Comparison of ENCODE assay signal across 12 cellular contexts in genomic region chr2:675051-675450, GRCh38. TPM values are rescaled to one million over a fixed set of nuclear protein-coding genes. Genes with fewer than 3 reads are reported as not detected.
DNase-seq lines count a peak whose midpoint lies in the region; ATAC-seq and TF ChIP-seq lines count a peak whose summit lies in the region.
"Had no signal": no experiment of that assay in that cellular context is flagged by ENCODE, and none has a peak within 500 bp of the region (broad histone marks: within the 10 kb centered on the region; RNA-seq: fewer than 3 reads in every experiment).

No MANE protein-coding gene starts in this region.

- H3K4me3 Mint-ChIP-seq in activated CD4-positive, alpha-beta T cell treated with anti-CD3 and anti-CD28 coated beads, Interleukin-2, amount 10 ng/mL, durations not matched to agents 24 days and 14 days = peak overlapping the region; percentile 96
- peak overlapping the region; percentile 3 for H3K4me3 Mint-ChIP-seq in activated naive CD8-positive, alpha-beta T cell treated with anti-CD3 and anti-CD28 coated beads, Interleukin-2, amount 50 U/mL, for 24 hours
- H3K4me3 Mint-ChIP-seq in neural progenitor cell = peak overlapping the region; percentile 93

- peaks cover 27% of the 10 kb centered on the region for H3K36me3 Mint-ChIP-seq in activated CD4-positive, alpha-beta T cell treated with anti-CD3 and anti-CD28 coated beads, Interleukin-2, amount 10 ng/mL, durations not matched to agents 24 days and 14 days (ENCODE audit: low read depth)
- H3K36me3 Mint-ChIP-seq in activated naive CD8-positive, alpha-beta T cell treated with anti-CD3 and anti-CD28 coated beads, Interleukin-2, amount 50 U/mL, for 24 hours (ENCODE audit: low read depth) = peaks cover 19% of the 10 kb centered on the region
- H3K36me3 Mint-ChIP-seq in neural progenitor cell = peaks cover 12% of the 10 kb centered on the region

- peak overlapping the region; percentile 97 for H3K27ac ChIP-seq in Karpas-422 (ENCODE audit: low read length)
- no peak overlapping the region for H3K27ac ChIP-seq in neural progenitor cell
- H3K27ac ChIP-seq in testis = no peak overlapping the region
- H3K27ac ChIP-seq: upper lobe of left lung had no signal

- H3K79me2 ChIP-seq in Karpas-422 (ENCODE audit: low read length) (peaks cover 12% of the 10 kb centered on the region), neural progenitor cell (ENCODE audit: low read depth) (peaks cover 48% of the 10 kb centered on the region)

- WGBS in testis, 2 donors = 64 to 77% methylated on average over 4 of the region's 4 CpGs

- H2AFZ ChIP-seq in Karpas-422 (ENCODE audit: low read length) = no peak overlapping the region
- no peak overlapping the region for H2AFZ ChIP-seq in neural progenitor cell (replicated peaks)

- no peak for DNase-seq in activated CD4-positive, alpha-beta T cell treated with anti-CD3 and anti-CD28 coated beads, Interleukin-2, amount 10 ng/mL, durations not matched to agents 24 days and 14 days
- DNase-seq in activated CD4-positive, alpha-beta T cell treated with anti-CD3 and anti-CD28 coated beads, Interleukin-2, amount 50 U/mL, for 4 hours = no peak
- peak; percentile 94 for DNase-seq in Karpas-422
- DNase-seq in activated naive CD8-positive, alpha-beta T cell treated with anti-CD3 and anti-CD28 coated beads, Interleukin-2, amount 50 U/mL, for 24 hours = no peak
- no peak for DNase-seq in neural progenitor cell (ENCODE audit: low spot score)
- DNase-seq in testis = no peak
- DNase-seq: central memory CD4-positive, alpha-beta T cell; NCI-H2171; T1000 had no signal

- H3K4me1 ChIP-seq in Karpas-422 (ENCODE audit: low read length) (peaks cover 69% of the 10 kb centered on the region), neural progenitor cell (peaks cover 4% of the 10 kb centered on the region), testis (peaks cover 19% of the 10 kb centered on the region)

- no peaks in the 10 kb centered on the region for H3K27me3 Mint-ChIP-seq in activated CD4-positive, alpha-beta T cell treated with anti-CD3 and anti-CD28 coated beads, Interleukin-2, amount 10 ng/mL, durations not matched to agents 24 days and 14 days
- no peaks in the 10 kb centered on the region for H3K27me3 Mint-ChIP-seq in activated naive CD8-positive, alpha-beta T cell treated with anti-CD3 and anti-CD28 coated beads, Interleukin-2, amount 50 U/mL, for 24 hours
- H3K27me3 Mint-ChIP-seq in neural progenitor cell (ENCODE audit: insufficient read depth, low read depth) = peaks cover 4% of the 10 kb centered on the region

- no peaks in the 10 kb centered on the region for H3K9me3 Mint-ChIP-seq in activated CD4-positive, alpha-beta T cell treated with anti-CD3 and anti-CD28 coated beads, Interleukin-2, amount 10 ng/mL, durations not matched to agents 24 days and 14 days
- no peaks in the 10 kb centered on the region for H3K9me3 Mint-ChIP-seq in activated naive CD8-positive, alpha-beta T cell treated with anti-CD3 and anti-CD28 coated beads, Interleukin-2, amount 50 U/mL, for 24 hours
- H3K9me3 Mint-ChIP-seq in neural progenitor cell = no peaks in the 10 kb centered on the region

- H3K36me3 ChIP-seq in Karpas-422 (ENCODE audit: insufficient read depth, low read length) (peaks cover 22% of the 10 kb centered on the region), neural progenitor cell (no peaks in the 10 kb centered on the region), testis (ENCODE audit: low read depth, missing control alignments) (no peaks in the 10 kb centered on the region)

- no peaks in the 10 kb centered on the region for H3K9me2 ChIP-seq in Karpas-422 (replicated peaks; ENCODE audit: insufficient read depth, low read length)

- TF ChIP-seq CTCF in neural progenitor cell (IDR thresholded peaks at IDR 0.05) = no peak
- TF ChIP-seq CTCF in testis (IDR thresholded peaks at IDR 0.05) = no peak

- intact Hi-C loops in activated CD4-positive, alpha-beta T cell treated with anti-CD3 and anti-CD28 coated beads, Interleukin-2, amount 10 ng/mL, durations not matched to agents 24 days and 14 days (cut with micrococcal nuclease) = no loop called here
- intact Hi-C loops in testis (cut with DNase I; ENCODE audit: low total_unique reads) = no loop called here

- H3F3A ChIP-seq in neural progenitor cell (ENCODE audit: low read depth) = peaks cover 21% of the 10 kb centered on the region

- no peaks in the 10 kb centered on the region for H3K9me3 ChIP-seq in Karpas-422 (ENCODE audit: low read length)
- no peaks in the 10 kb centered on the region for H3K9me3 ChIP-seq in neural progenitor cell (ENCODE audit: low read depth)
- no peaks in the 10 kb centered on the region for H3K9me3 ChIP-seq in testis
- H3K9me3 ChIP-seq: upper lobe of left lung had no signal

- H3K9ac ChIP-seq in Karpas-422 (ENCODE audit: low read length) = peak overlapping the region; percentile 83
- no peak overlapping the region for H3K9ac ChIP-seq in neural progenitor cell

- no peak for ATAC-seq in activated naive CD8-positive, alpha-beta T cell treated with anti-CD3 and anti-CD28 coated beads, Interleukin-2, amount 50 U/mL, for 24 hours
- ATAC-seq in GM19397 (IDR thresholded peaks at IDR 0.05; ENCODE audit: unreplicated experiment) (no peak), HG03571 (IDR thresholded peaks at IDR 0.05; ENCODE audit: unreplicated experiment) (no peak)

- H3K4me3 ChIP-seq in Karpas-422 (ENCODE audit: low read length) = peak overlapping the region; percentile 65
- no peak overlapping the region for H3K4me3 ChIP-seq in neural progenitor cell
- H3K4me3 ChIP-seq in testis = no peak overlapping the region
- H3K4me3 ChIP-seq: upper lobe of left lung had no signal

- H3K4me2 ChIP-seq in Karpas-422 (ENCODE audit: low read depth, low read length, poor library complexity, severe bottlenecking) (peak overlapping the region; percentile 78), neural progenitor cell (no peak overlapping the region)

- TF ChIP-seq POLR2A in testis (IDR thresholded peaks at IDR 0.05) = no peak

- H3K4me1 Mint-ChIP-seq in activated CD4-positive, alpha-beta T cell treated with anti-CD3 and anti-CD28 coated beads, Interleukin-2, amount 10 ng/mL, durations not matched to agents 24 days and 14 days = peaks cover 36% of the 10 kb centered on the region
- peaks cover 47% of the 10 kb centered on the region for H3K4me1 Mint-ChIP-seq in activated naive CD8-positive, alpha-beta T cell treated with anti-CD3 and anti-CD28 coated beads, Interleukin-2, amount 50 U/mL, for 24 hours
- H3K4me1 Mint-ChIP-seq in neural progenitor cell = peaks cover 42% of the 10 kb centered on the region

- no peaks in the 10 kb centered on the region for H3K27me3 ChIP-seq in Karpas-422 (ENCODE audit: low read length)
- no peaks in the 10 kb centered on the region for H3K27me3 ChIP-seq in neural progenitor cell
- no peaks in the 10 kb centered on the region for H3K27me3 ChIP-seq in testis
- H3K27me3 ChIP-seq: upper lobe of left lung had no signal

- no peaks in the 10 kb centered on the region for H4K20me1 ChIP-seq in Karpas-422 (ENCODE audit: insufficient read depth, low read depth, low read length)
- H4K20me1 ChIP-seq in neural progenitor cell (ENCODE audit: low read depth) = peaks cover 18% of the 10 kb centered on the region

- peak overlapping the region; percentile 58 for H3K27ac Mint-ChIP-seq in activated CD4-positive, alpha-beta T cell treated with anti-CD3 and anti-CD28 coated beads, Interleukin-2, amount 10 ng/mL, durations not matched to agents 24 days and 14 days
- H3K27ac Mint-ChIP-seq in activated naive CD8-positive, alpha-beta T cell treated with anti-CD3 and anti-CD28 coated beads, Interleukin-2, amount 50 U/mL, for 24 hours = peak overlapping the region; percentile 14
- H3K27ac Mint-ChIP-seq in neural progenitor cell = no peak overlapping the region

RNA-seq across cellular contexts. Expression of gene TMEM18, which starts 2.2 kb away (rescaled TPM):
- total RNA-seq in activated CD4-positive, alpha-beta T cell treated with anti-CD3 and anti-CD28 coated beads, Interleukin-2, amount 10 ng/mL, durations not matched to agents 24 days and 14 days = 21.5 and 25.1 TPM in 2 replicates
- total RNA-seq in Karpas-422 (2014; rRNA removed; shearing (Covaris generic); ENCODE audit: low replicate concordance) = 46.1 and 48.6 TPM in 2 replicates
- total RNA-seq in neural progenitor cell (ENCODE audit: low replicate concordance) = 23.5 and 50.0 TPM in 2 replicates
- 10 to 100 TPM; 18.0 to 25.8 TPM for total RNA-seq in testis
- 30.5 TPM for polyA plus RNA-seq in testis (ENCODE audit: insufficient read depth, low read depth, low replicate concordance)

Comparison
In these comparisons a context has a peak if more than half of its experiments do, and no peak if none do; other contexts are left out.
1. H3K4me3 Mint-ChIP-seq: peak in every context shown above with its lines; median percentile 96 in activated CD4-positive, alpha-beta T cell treated with anti-CD3 and anti-CD28 coated beads, Interleukin-2, amount 10 ng/mL, durations not matched to agents 24 days and 14 days; 93 in neural progenitor cell; 3 in activated naive CD8-positive, alpha-beta T cell treated with anti-CD3 and anti-CD28 coated beads, Interleukin-2, amount 50 U/mL, for 24 hours.